1 cellular context compared by ENCODE assay signal in the genomic region with DNA sequence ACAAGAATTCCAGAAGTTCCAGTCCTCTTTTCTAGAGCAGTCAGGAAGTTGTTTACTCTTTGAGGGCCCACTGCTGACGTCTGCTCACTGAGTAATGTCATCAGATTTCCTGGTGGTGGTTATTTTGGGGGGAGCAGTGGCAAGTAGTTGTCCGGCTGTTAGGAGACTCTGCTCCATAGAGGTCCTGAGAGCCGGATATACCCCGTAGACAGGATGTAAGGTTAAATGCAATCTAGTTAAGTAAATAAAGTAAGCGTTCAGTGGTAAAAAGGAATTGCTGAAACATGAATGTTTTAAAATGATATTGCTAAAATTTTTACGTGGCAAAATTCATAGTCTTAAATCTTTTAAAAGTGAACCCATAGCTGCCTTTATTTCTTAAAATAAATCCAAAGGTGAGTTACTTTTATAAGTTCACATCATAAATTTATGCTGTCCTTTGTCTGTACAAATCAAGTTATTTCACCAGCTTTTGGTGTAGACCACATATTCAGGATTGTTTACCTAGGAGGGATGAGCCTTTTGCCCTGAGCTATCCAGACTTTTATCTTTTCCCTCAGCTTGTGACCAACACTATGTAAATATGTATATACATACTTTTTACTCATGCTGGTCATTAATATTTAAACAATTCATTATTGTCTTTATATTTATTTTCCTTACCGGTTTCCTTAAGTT.
TF ChIP-seq lines count a peak whose summit lies in the region.

No MANE protein-coding gene starts in this region.

TF ChIP-seq in HepG2, 621 proteins besides CTCF, POLR2A, EP300 and RAD21 (continued from another document and continues in another):
- TF ChIP-seq ZNF883 (CRISPR knock-in tag; IDR thresholded peaks at IDR 0.05; ENCODE audit: not compliant biosample characterization) (no peak), YEATS2 (CRISPR knock-in tag; IDR thresholded peaks at IDR 0.05; ENCODE audit: borderline replicate concordance) (no peak), ZNF256 (CRISPR knock-in tag; conservative IDR thresholded peaks at IDR 0.05) (no peak), POLR2AphosphoS5 (IDR thresholded peaks at IDR 0.05; ENCODE audit: low read depth, low read length) (no peak), ZNF343 (CRISPR knock-in tag; IDR thresholded peaks at IDR 0.05) (no peak), ZNF567 (CRISPR knock-in tag; IDR thresholded peaks at IDR 0.05; ENCODE audit: borderline replicate concordance) (no peak), RFXANK (CRISPR knock-in tag; IDR thresholded peaks at IDR 0.05) (no peak), SOX5 (CRISPR knock-in tag; IDR thresholded peaks at IDR 0.05; ENCODE audit: borderline replicate concordance) (peak; percentile 66), ZNF761 (CRISPR knock-in tag; conservative IDR thresholded peaks at IDR 0.05) (no peak), IRX3 (CRISPR knock-in tag; IDR thresholded peaks at IDR 0.05; ENCODE audit: borderline replicate concordance, low read depth) (no peak), JUND (CRISPR knock-in tag; IDR thresholded peaks at IDR 0.05) (no peak), MEF2D (CRISPR knock-in tag; IDR thresholded peaks at IDR 0.05) (peak; percentile 68; the same call in 1 of the 2 replicates), HNRNPLL (IDR thresholded peaks at IDR 0.05; ENCODE audit: low read depth, low read length, poor library complexity, severe bottlenecking) (no peak), FOXC1 (CRISPR knock-in tag; IDR thresholded peaks at IDR 0.05; ENCODE audit: borderline replicate concordance) (no peak), ZNF891 (CRISPR knock-in tag; IDR thresholded peaks at IDR 0.05) (no peak), RARA (CRISPR knock-in tag; IDR thresholded peaks at IDR 0.05) (peak; percentile 67), NFIC (IDR thresholded peaks at IDR 0.05; ENCODE audit: low read length) (peak; percentile 72; the same call in 1 of the 2 replicates), MAFG (CRISPR knock-in tag; IDR thresholded peaks at IDR 0.05) (no peak), PHF8 (CRISPR knock-in tag; IDR thresholded peaks at IDR 0.05) (no peak), ZNF17 (CRISPR knock-in tag; IDR thresholded peaks at IDR 0.05) (no peak), KDM4B (CRISPR knock-in tag; IDR thresholded peaks at IDR 0.05) (no peak), RELA (CRISPR knock-in tag; IDR thresholded peaks at IDR 0.05) (no peak), HNRNPK (IDR thresholded peaks at IDR 0.05; ENCODE audit: low read depth, low read length, poor library complexity, severe bottlenecking) (no peak), GTF3A (CRISPR knock-in tag; conservative IDR thresholded peaks at IDR 0.05) (no peak), ZNF350 (CRISPR knock-in tag; IDR thresholded peaks at IDR 0.05; ENCODE audit: borderline replicate concordance, low read depth) (no peak), BRD4 (CRISPR knock-in tag; IDR thresholded peaks at IDR 0.05) (no peak), ZNF431 (CRISPR knock-in tag; IDR thresholded peaks at IDR 0.05; ENCODE audit: borderline replicate concordance, low read depth) (no peak), KMT2B (CRISPR knock-in tag; IDR thresholded peaks at IDR 0.05) (no peak), POGZ (CRISPR knock-in tag; IDR thresholded peaks at IDR 0.05) (peak; percentile 47; the same call in 1 of the 2 replicates), CBX1 (IDR thresholded peaks at IDR 0.05; ENCODE audit: low read depth) (no peak), NR2F2 (IDR thresholded peaks at IDR 0.05; ENCODE audit: borderline replicate concordance, low read depth) (no peak), HMG20A (CRISPR knock-in tag; IDR thresholded peaks at IDR 0.05; ENCODE audit: borderline replicate concordance) (peak; percentile 15; the same call in 1 of the 2 replicates), HES4 (CRISPR knock-in tag; IDR thresholded peaks at IDR 0.05; ENCODE audit: borderline replicate concordance) (no peak)
- TF ChIP-seq, protein P1, sequence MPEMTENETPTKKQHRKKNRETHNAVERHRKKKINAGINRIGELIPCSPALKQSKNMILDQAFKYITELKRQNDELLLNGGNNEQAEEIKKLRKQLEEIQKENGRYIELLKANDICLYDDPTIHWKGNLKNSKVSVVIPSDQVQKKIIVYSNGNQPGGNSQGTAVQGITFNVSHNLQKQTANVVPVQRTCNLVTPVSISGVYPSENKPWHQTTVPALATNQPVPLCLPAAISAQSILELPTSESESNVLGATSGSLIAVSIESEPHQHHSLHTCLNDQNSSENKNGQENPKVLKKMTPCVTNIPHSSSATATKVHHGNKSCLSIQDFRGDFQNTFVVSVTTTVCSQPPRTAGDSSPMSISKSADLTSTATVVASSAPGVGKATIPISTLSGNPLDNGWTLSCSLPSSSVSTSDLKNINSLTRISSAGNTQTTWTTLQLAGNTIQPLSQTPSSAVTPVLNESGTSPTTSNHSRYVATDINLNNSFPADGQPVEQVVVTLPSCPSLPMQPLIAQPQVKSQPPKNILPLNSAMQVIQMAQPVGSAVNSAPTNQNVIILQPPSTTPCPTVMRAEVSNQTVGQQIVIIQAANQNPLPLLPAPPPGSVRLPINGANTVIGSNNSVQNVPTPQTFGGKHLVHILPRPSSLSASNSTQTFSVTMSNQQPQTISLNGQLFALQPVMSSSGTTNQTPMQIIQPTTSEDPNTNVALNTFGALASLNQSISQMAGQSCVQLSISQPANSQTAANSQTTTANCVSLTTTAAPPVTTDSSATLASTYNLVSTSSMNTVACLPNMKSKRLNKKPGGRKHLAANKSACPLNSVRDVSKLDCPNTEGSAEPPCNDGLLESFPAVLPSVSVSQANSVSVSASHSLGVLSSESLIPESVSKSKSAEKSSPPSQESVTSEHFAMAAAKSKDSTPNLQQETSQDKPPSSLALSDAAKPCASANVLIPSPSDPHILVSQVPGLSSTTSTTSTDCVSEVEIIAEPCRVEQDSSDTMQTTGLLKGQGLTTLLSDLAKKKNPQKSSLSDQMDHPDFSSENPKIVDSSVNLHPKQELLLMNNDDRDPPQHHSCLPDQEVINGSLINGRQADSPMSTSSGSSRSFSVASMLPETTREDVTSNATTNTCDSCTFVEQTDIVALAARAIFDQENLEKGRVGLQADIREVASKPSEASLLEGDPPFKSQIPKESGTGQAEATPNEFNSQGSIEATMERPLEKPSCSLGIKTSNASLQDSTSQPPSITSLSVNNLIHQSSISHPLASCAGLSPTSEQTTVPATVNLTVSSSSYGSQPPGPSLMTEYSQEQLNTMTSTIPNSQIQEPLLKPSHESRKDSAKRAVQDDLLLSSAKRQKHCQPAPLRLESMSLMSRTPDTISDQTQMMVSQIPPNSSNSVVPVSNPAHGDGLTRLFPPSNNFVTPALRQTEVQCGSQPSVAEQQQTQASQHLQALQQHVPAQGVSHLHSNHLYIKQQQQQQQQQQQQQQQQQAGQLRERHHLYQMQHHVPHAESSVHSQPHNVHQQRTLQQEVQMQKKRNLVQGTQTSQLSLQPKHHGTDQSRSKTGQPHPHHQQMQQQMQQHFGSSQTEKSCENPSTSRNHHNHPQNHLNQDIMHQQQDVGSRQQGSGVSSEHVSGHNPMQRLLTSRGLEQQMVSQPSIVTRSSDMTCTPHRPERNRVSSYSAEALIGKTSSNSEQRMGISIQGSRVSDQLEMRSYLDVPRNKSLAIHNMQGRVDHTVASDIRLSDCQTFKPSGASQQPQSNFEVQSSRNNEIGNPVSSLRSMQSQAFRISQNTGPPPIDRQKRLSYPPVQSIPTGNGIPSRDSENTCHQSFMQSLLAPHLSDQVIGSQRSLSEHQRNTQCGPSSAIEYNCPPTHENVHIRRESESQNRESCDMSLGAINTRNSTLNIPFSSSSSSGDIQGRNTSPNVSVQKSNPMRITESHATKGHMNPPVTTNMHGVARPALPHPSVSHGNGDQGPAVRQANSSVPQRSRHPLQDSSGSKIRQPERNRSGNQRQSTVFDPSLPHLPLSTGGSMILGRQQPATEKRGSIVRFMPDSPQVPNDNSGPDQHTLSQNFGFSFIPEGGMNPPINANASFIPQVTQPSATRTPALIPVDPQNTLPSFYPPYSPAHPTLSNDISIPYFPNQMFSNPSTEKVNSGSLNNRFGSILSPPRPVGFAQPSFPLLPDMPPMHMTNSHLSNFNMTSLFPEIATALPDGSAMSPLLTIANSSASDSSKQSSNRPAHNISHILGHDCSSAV (CRISPR knock-in tag; IDR thresholded peaks at IDR 0.05; ENCODE audit: borderline replicate concordance) = no peak
- TF ChIP-seq, protein P2, sequence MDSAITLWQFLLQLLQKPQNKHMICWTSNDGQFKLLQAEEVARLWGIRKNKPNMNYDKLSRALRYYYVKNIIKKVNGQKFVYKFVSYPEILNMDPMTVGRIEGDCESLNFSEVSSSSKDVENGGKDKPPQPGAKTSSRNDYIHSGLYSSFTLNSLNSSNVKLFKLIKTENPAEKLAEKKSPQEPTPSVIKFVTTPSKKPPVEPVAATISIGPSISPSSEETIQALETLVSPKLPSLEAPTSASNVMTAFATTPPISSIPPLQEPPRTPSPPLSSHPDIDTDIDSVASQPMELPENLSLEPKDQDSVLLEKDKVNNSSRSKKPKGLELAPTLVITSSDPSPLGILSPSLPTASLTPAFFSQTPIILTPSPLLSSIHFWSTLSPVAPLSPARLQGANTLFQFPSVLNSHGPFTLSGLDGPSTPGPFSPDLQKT (CRISPR knock-in tag; IDR thresholded peaks at IDR 0.05; ENCODE audit: borderline replicate concordance) = no peak
- TF ChIP-seq, protein P3, sequence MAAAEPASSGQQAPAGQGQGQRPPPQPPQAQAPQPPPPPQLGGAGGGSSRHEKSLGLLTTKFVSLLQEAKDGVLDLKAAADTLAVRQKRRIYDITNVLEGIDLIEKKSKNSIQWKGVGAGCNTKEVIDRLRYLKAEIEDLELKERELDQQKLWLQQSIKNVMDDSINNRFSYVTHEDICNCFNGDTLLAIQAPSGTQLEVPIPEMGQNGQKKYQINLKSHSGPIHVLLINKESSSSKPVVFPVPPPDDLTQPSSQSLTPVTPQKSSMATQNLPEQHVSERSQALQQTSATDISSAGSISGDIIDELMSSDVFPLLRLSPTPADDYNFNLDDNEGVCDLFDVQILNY (CRISPR knock-in tag; conservative IDR thresholded peaks at IDR 0.05) = no peak
- TF ChIP-seq, protein P4, sequence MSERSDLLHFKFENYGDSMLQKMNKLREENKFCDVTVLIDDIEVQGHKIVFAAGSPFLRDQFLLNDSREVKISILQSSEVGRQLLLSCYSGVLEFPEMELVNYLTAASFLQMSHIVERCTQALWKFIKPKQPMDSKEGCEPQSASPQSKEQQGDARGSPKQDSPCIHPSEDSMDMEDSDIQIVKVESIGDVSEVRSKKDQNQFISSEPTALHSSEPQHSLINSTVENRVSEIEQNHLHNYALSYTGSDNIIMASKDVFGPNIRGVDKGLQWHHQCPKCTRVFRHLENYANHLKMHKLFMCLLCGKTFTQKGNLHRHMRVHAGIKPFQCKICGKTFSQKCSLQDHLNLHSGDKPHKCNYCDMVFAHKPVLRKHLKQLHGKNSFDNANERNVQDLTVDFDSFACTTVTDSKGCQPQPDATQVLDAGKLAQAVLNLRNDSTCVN (CRISPR knock-in tag; IDR thresholded peaks at IDR 0.05; ENCODE audit: borderline replicate concordance) = peak; percentile 100
- TF ChIP-seq, protein P5, sequence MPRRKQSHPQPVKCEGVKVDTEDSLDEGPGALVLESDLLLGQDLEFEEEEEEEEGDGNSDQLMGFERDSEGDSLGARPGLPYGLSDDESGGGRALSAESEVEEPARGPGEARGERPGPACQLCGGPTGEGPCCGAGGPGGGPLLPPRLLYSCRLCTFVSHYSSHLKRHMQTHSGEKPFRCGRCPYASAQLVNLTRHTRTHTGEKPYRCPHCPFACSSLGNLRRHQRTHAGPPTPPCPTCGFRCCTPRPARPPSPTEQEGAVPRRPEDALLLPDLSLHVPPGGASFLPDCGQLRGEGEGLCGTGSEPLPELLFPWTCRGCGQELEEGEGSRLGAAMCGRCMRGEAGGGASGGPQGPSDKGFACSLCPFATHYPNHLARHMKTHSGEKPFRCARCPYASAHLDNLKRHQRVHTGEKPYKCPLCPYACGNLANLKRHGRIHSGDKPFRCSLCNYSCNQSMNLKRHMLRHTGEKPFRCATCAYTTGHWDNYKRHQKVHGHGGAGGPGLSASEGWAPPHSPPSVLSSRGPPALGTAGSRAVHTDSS (CRISPR knock-in tag; conservative IDR thresholded peaks at IDR 0.05) = no peak
- TF ChIP-seq, protein P6, sequence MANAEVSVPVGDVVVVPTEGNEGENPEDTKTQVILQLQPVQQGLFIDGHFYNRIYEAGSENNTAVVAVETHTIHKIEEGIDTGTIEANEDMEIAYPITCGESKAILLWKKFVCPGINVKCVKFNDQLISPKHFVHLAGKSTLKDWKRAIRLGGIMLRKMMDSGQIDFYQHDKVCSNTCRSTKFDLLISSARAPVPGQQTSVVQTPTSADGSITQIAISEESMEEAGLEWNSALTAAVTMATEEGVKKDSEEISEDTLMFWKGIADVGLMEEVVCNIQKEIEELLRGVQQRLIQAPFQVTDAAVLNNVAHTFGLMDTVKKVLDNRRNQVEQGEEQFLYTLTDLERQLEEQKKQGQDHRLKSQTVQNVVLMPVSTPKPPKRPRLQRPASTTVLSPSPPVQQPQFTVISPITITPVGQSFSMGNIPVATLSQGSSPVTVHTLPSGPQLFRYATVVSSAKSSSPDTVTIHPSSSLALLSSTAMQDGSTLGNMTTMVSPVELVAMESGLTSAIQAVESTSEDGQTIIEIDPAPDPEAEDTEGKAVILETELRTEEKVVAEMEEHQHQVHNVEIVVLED (CRISPR knock-in tag; IDR thresholded peaks at IDR 0.05; ENCODE audit: borderline replicate concordance) = no peak
- TF ChIP-seq, protein P7, sequence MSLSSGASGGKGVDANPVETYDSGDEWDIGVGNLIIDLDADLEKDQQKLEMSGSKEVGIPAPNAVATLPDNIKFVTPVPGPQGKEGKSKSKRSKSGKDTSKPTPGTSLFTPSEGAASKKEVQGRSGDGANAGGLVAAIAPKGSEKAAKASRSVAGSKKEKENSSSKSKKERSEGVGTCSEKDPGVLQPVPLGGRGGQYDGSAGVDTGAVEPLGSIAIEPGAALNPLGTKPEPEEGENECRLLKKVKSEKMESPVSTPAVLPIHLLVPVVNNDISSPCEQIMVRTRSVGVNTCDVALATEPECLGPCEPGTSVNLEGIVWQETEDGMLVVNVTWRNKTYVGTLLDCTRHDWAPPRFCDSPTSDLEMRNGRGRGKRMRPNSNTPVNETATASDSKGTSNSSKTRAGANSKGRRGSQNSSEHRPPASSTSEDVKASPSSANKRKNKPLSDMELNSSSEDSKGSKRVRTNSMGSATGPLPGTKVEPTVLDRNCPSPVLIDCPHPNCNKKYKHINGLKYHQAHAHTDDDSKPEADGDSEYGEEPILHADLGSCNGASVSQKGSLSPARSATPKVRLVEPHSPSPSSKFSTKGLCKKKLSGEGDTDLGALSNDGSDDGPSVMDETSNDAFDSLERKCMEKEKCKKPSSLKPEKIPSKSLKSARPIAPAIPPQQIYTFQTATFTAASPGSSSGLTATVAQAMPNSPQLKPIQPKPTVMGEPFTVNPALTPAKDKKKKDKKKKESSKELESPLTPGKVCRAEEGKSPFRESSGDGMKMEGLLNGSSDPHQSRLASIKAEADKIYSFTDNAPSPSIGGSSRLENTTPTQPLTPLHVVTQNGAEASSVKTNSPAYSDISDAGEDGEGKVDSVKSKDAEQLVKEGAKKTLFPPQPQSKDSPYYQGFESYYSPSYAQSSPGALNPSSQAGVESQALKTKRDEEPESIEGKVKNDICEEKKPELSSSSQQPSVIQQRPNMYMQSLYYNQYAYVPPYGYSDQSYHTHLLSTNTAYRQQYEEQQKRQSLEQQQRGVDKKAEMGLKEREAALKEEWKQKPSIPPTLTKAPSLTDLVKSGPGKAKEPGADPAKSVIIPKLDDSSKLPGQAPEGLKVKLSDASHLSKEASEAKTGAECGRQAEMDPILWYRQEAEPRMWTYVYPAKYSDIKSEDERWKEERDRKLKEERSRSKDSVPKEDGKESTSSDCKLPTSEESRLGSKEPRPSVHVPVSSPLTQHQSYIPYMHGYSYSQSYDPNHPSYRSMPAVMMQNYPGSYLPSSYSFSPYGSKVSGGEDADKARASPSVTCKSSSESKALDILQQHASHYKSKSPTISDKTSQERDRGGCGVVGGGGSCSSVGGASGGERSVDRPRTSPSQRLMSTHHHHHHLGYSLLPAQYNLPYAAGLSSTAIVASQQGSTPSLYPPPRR (CRISPR knock-in tag; IDR thresholded peaks at IDR 0.05; ENCODE audit: borderline replicate concordance) = peak; percentile 19; the same call in 1 of the 2 replicates
